In the genomic region with DNA sequence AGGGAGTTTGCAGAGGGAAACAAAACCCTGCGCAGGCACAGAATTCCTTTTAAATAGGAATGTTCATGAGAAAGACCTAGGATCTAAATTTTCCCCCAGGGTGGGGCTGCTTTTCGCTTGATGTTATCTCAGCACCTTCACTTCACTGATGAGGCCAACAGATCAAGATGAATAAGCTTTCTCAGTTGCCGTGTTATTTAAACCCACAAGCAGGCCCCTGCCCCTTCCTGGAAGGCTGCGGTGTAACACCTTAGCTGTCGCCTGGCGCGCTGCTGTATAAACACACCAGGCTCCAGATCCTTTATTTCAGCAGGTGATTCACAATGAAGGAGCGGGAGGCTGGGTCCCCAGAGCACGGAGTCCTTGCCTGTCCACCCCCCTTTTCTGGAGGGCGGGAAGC, we compare ENCODE assay signal across 10 cellular contexts.
DNase-seq lines count a peak whose midpoint lies in the region; ATAC-seq and TF ChIP-seq lines count a peak whose summit lies in the region.
"Had no signal": no experiment of that assay in that cellular context is flagged by ENCODE, and none has a peak within 500 bp of the region (broad histone marks: within the 10 kb centered on the region; RNA-seq: fewer than 3 reads in every experiment).

No MANE protein-coding gene starts in this region.

- H3K36me3 ChIP-seq in gastrocnemius medialis: no peaks in the 10 kb centered on the region

- no peaks in the 10 kb centered on the region for H3K9me3 ChIP-seq in gastrocnemius medialis

- H3K4me1 ChIP-seq in gastrocnemius medialis: no peaks in the 10 kb centered on the region

- peak; percentile 70 for DNase-seq in NCI-H1105 (lab: John Stamatoyannopoulos, UW)
- DNase-seq in activated CD4-positive, CD25-positive, alpha-beta regulatory T cell treated with anti-CD3 and anti-CD28 coated beads, Interleukin-2, amount 50 U/mL, for 72 hours: peak; percentile 69
- peak; percentile 20 for DNase-seq in astrocyte of the hippocampus (ENCODE audit: low read depth, low spot score)
- peak; percentile 29 to 58 (median 36) for DNase-seq in stimulated activated CD4-positive, alpha-beta T cell treated with anti-CD3 and anti-CD28 coated beads, TNF-alpha, amount 100 ng/mL, for 4 hours (ENCODE audit: low read depth in 3 of 3)
- DNase-seq in gastrocnemius medialis: no peak
- DNase-seq in NAMALWA (ENCODE audit: low spot score): no peak
- DNase-seq: kidney glomerular epithelial cell had no signal

- no peak for TF ChIP-seq CTCF in gastrocnemius medialis (IDR thresholded peaks at IDR 0.05 in 4 of 5, conservative IDR thresholded peaks at IDR 0.05 in 1 of 5)

- TF ChIP-seq POLR2A in gastrocnemius medialis (IDR thresholded peaks at IDR 0.05): no peak

- no peak overlapping the region for H3K4me3 ChIP-seq in gastrocnemius medialis

- intact Hi-C loops in gastrocnemius medialis (cut with DNase I; ENCODE audit: low total_unique reads): no loop called here

- no peak for ATAC-seq in gastrocnemius medialis
- no peak for ATAC-seq in GM21526 (IDR thresholded peaks at IDR 0.05; ENCODE audit: low FRiP score, unreplicated experiment)
- no peak for ATAC-seq in GM18868 (IDR thresholded peaks at IDR 0.05; ENCODE audit: unreplicated experiment)

- in situ Hi-C loops in gastrocnemius medialis (cut with MboI; ENCODE audit: low sequenced_read_pairs in 4 of 4): no loop called here

- H3K27ac ChIP-seq in gastrocnemius medialis: no peak overlapping the region
- H3K27ac ChIP-seq: HL-60 had no signal

- H3K27me3 ChIP-seq in gastrocnemius medialis: peaks cover 0 to 7% (median 2%) of the 10 kb centered on the region in 3 donors

Comparison
In these comparisons a context has a peak if more than half of its experiments do, and no peak if none do; other contexts are left out.
1. DNase-seq: peak in NCI-H1105 (single experiment), activated CD4-positive, CD25-positive, alpha-beta regulatory T cell treated with anti-CD3 and anti-CD28 coated beads, Interleukin-2, amount 50 U/mL, for 72 hours (single experiment), astrocyte of the hippocampus (single experiment) and stimulated activated CD4-positive, alpha-beta T cell treated with anti-CD3 and anti-CD28 coated beads, TNF-alpha, amount 100 ng/mL, for 4 hours (3 of 3); none in gastrocnemius medialis (0 of 2) and NAMALWA (single experiment).